ENCODE assay signal across 8 cellular contexts in the genomic region with DNA sequence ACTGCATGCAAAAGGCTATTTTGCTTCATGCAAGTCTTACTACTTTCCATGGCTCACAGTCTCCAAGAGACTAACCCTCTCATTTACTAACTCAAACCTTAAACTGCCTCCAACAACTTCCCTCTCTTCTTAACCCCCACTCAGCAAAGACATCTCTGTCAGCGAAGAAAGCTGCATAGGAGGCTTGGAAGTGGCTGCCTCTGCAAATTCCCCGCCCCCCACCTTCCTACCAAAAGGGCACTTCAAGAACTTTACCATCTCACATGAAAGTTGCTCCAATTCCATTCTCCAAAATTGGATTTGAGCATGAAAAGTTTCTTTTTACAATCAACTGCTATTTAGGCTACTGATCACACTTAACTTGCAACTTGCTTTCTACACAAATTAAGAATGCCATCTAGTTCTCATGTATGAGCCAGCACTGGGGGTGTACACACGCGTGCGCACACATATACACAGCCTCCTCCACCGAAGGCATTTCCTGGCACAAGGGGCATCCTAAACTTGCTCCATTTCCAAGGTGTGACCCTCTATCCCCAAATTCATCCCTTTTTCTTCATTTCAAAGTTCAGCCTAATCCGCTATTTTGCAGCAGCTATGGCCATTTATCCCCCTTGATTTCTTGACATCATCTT. TPM values are rescaled to one million over a fixed set of nuclear protein-coding genes. Genes with fewer than 3 reads are reported as not detected.
DNase-seq lines count a peak whose midpoint lies in the region; ATAC-seq and TF ChIP-seq lines count a peak whose summit lies in the region.

No MANE protein-coding gene starts in this region.

- POLR2A ChIA-PET in Panc1 (lab: Charles Lee), result no interaction called here

- no peak for TF ChIP-seq CTCF in DND-41 (IDR thresholded peaks at IDR 0.05; ENCODE audit: borderline replicate concordance, extremely low read depth, low read length, poor library complexity, severe bottlenecking)
- no peak for TF ChIP-seq CTCF in Panc1 (IDR thresholded peaks at IDR 0.05)
- no peak for TF ChIP-seq CTCF in parathyroid adenoma (IDR thresholded peaks at IDR 0.05)

- H3K27ac ChIP-seq in DND-41 (ENCODE audit: low read length) (peak overlapping the region; percentile 96; the same call in 1 of the 2 replicates), Panc1 (ENCODE audit: low read length) (peak overlapping the region; percentile 98), parathyroid adenoma (peak overlapping the region; percentile 77)

- H4K20me1 ChIP-seq in DND-41 (ENCODE audit: insufficient read depth, low read length), result peaks cover 51% of the 10 kb centered on the region

- no peak for TF ChIP-seq POLR2A in erythroblast (IDR thresholded peaks at IDR 0.05; ENCODE audit: low read length)

- H3K4me2 ChIP-seq in DND-41 (ENCODE audit: insufficient read depth, low read length) (peak overlapping the region; percentile 96), parathyroid adenoma (ENCODE audit: low read length) (peak overlapping the region; percentile 91)

- H3K79me2 ChIP-seq in DND-41 (ENCODE audit: insufficient read depth, low read length), result peaks cover 75% of the 10 kb centered on the region
- no peaks in the 10 kb centered on the region for H3K79me2 ChIP-seq in parathyroid adenoma

- H3K4me1 ChIP-seq in DND-41 (ENCODE audit: insufficient read depth, low read length) (peaks cover 47% of the 10 kb centered on the region), Panc1 (ENCODE audit: control insufficient read depth, insufficient read depth, low read length) (peaks cover 35% of the 10 kb centered on the region), parathyroid adenoma (peaks cover 22% of the 10 kb centered on the region)

- H3K4me3 ChIP-seq in DND-41 (ENCODE audit: low read depth in 1 of 2, low read length in 2 of 2) (peak overlapping the region; percentile 95; a peak in 3 of 4 replicates), Panc1 (ENCODE audit: low read depth in 2 of 2, low read length in 2 of 2) (peak overlapping the region; percentile 91 to 98), parathyroid adenoma (ENCODE audit: low read depth, low read length) (peak overlapping the region; percentile 86)

- DNase-seq in DND-41 (no peak), Panc1 (ENCODE audit: low read depth, low spot score) (no peak), erythroblast (lab: John Stamatoyannopoulos, UW) (peak; percentile 18), COLO668 (lab: John Stamatoyannopoulos, UW; ENCODE audit: unreplicated experiment) (no peak), T1000 (lab: John Stamatoyannopoulos, UW) (no peak)

- H3K9ac ChIP-seq in DND-41 (ENCODE audit: low read depth, low read length), result peak overlapping the region; percentile 80
- H3K9ac ChIP-seq in parathyroid adenoma, result no peak overlapping the region

- in situ Hi-C loops in Panc1 (cut with HindIII; ENCODE audit: low pct_unique_long_range_greater_than_20kb, low sequenced_read_pairs), result no loop called here

- H3K36me3 ChIP-seq in DND-41 (ENCODE audit: insufficient read depth, low read length) (peaks cover 15% of the 10 kb centered on the region), Panc1 (ENCODE audit: control insufficient read depth, insufficient read depth, low read length) (peaks cover 2% of the 10 kb centered on the region; the same call in 1 of the 2 replicates), parathyroid adenoma (ENCODE audit: control insufficient read depth, insufficient read depth, low read length) (no peaks in the 10 kb centered on the region)

- no peaks in the 10 kb centered on the region for H3K27me3 ChIP-seq in DND-41 (ENCODE audit: insufficient read depth, low read length, poor library complexity)
- H3K27me3 ChIP-seq in Panc1 (ENCODE audit: control insufficient read depth, insufficient read depth, low read length), result no peaks in the 10 kb centered on the region
- H3K27me3 ChIP-seq in parathyroid adenoma (ENCODE audit: control insufficient read depth, insufficient read depth, low read length), result no peaks in the 10 kb centered on the region

- BruUV-seq in Panc1 (replicated peaks; lab: Mats Ljungman, UMichigan), result no TSS peak

- H3K9me3 ChIP-seq in DND-41 (ENCODE audit: insufficient read depth, low read length, severe bottlenecking), result no peaks in the 10 kb centered on the region
- no peaks in the 10 kb centered on the region for H3K9me3 ChIP-seq in Panc1 (ENCODE audit: control insufficient read depth, insufficient read depth, low read depth, low read length)
- H3K9me3 ChIP-seq in parathyroid adenoma (ENCODE audit: control insufficient read depth, low read length), result no peaks in the 10 kb centered on the region

- no peak for ATAC-seq in DND-41 (ENCODE audit: insufficient read depth, low read depth)
- no peak for ATAC-seq in Panc1
- ATAC-seq in HG03571 (IDR thresholded peaks at IDR 0.05; ENCODE audit: unreplicated experiment), result no peak
- ATAC-seq in GM21381 (IDR thresholded peaks at IDR 0.05; ENCODE audit: unreplicated experiment), result no peak

- CTCF ChIA-PET in Panc1 (lab: Charles Lee), result no interaction called here

- H2AFZ ChIP-seq in DND-41 (ENCODE audit: low read depth, low read length) (no peak overlapping the region), parathyroid adenoma (no peak overlapping the region)

- intact Hi-C loops in Panc1 (cut with micrococcal nuclease; ENCODE audit: unreplicated experiment), result loop anchor here (5.0 kb wide), 1 partner anchor 277 kb away; no protein-coding TSS in a partner anchor

RNA-seq across cellular contexts. Expression of a gene that starts 1.8 kb away (rescaled TPM):
- total RNA-seq in Panc1 (2021; ENCODE audit: unreplicated experiment), result 48.7 TPM
- 17.2 TPM for polyA plus RNA-seq in Panc1 (2012; ENCODE audit: insufficient read length)

Comparison
In these comparisons a context has a peak if more than half of its experiments do, and no peak if none do; other contexts are left out.
1. DNase-seq: peak in erythroblast (2 of 2); none in DND-41 (single experiment), Panc1 (single experiment), COLO668 (single experiment) and T1000 (single experiment).
2. Peak in every context shown above with its lines, with median percentiles within 50 percentile points of each other: H3K27ac ChIP-seq and H3K4me3 ChIP-seq.